ENCODE assay signal across 36 cellular contexts in the genomic region with DNA sequence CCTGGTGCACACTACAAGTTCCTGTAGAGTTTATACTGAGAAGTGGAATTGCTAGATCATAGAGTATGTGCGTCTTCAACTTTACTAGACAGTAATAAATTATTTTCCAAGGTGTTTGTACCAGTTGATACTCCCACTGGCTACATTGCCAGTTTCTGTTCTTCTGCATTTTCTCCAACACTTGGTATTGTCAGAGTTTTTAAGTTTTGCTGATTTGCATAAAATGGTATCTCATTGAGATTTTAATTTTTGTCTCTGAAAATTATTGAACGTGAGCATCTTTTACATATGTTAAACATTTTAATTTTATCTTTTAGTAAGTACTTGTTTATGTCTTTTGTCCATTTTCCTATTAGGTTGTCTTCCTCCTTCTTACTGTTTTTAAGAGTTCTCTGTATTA.
"Had no signal": no experiment of that assay in that cellular context is flagged by ENCODE, and none has a peak within 500 bp of the region (broad histone marks: within the 10 kb centered on the region; RNA-seq: fewer than 3 reads in every experiment).

No MANE protein-coding gene starts in this region.

- H3K4me3 Mint-ChIP-seq: activated B cell treated with CpG ODN at 0.5 μM for 24 hours; activated CD4-positive, alpha-beta memory T cell treated with anti-CD3 and anti-CD28 coated beads, Interleukin-2, amount 10 ng/mL, durations not matched to agents 7 days and 5 days; activated CD4-positive, alpha-beta T cell treated with anti-CD3 and anti-CD28 coated beads, Interleukin-2, amount 10 ng/mL, durations not matched to agents 24 days and 14 days; activated CD8-positive, alpha-beta memory T cell treated with anti-CD3 and anti-CD28 coated beads, Interleukin-2, amount 10 ng/mL, durations not matched to agents 7 days and 5 days; activated CD8-positive, alpha-beta T cell treated with anti-CD3 and anti-CD28 coated beads, Interleukin-2, amount 10 ng/mL, durations not matched to agents 7 days and 5 days; activated naive CD4-positive, alpha-beta T cell treated with anti-CD3 and anti-CD28 coated beads, Interleukin-2, amount 10 ng/mL, durations not matched to agents 7 days and 5 days; activated naive CD4-positive, alpha-beta T cell treated with anti-CD3 and anti-CD28 coated beads, Interleukin-2, amount 50 U/mL, for 24 hours; activated naive CD8-positive, alpha-beta T cell; activated naive CD8-positive, alpha-beta T cell treated with anti-CD3 and anti-CD28 coated beads, Interleukin-2, amount 10 ng/mL, durations not matched to agents 7 days and 5 days; activated naive CD8-positive, alpha-beta T cell treated with anti-CD3 and anti-CD28 coated beads, Interleukin-2, amount 50 U/mL, for 24 hours; activated T-cell treated with anti-CD3 and anti-CD28 coated beads, Interleukin-2, amount 50 U/mL, for 24 hours; brain; central memory CD8-positive, alpha-beta T cell; T-helper 1 cell treated with Interleukin-12 subunit alpha and Interleukin-12 subunit beta and Interleukin-4 antibody, amounts not matched to agents 30 μg/mL and 1 μg/mL, for 36 hours; T-helper 2 cell treated with Interferon-gamma antibody and Interleukin-4, amounts not matched to agents 5 μg/mL and 100 μg/mL, for 36 hours had no signal

- H3K4me3 ChIP-seq: ascending aorta, cardiac muscle cell had no signal

- H3K27me3 Mint-ChIP-seq: activated B cell treated with CpG ODN at 0.5 μM for 24 hours; activated CD4-positive, alpha-beta memory T cell treated with anti-CD3 and anti-CD28 coated beads, Interleukin-2, amount 10 ng/mL, durations not matched to agents 7 days and 5 days; activated CD4-positive, alpha-beta T cell treated with anti-CD3 and anti-CD28 coated beads, Interleukin-2, amount 10 ng/mL, durations not matched to agents 24 days and 14 days; activated CD8-positive, alpha-beta memory T cell treated with anti-CD3 and anti-CD28 coated beads, Interleukin-2, amount 10 ng/mL, durations not matched to agents 7 days and 5 days; activated naive CD4-positive, alpha-beta T cell treated with anti-CD3 and anti-CD28 coated beads, Interleukin-2, amount 10 ng/mL, durations not matched to agents 7 days and 5 days; activated naive CD4-positive, alpha-beta T cell treated with anti-CD3 and anti-CD28 coated beads, Interleukin-2, amount 50 U/mL, for 24 hours; activated naive CD8-positive, alpha-beta T cell; activated naive CD8-positive, alpha-beta T cell treated with anti-CD3 and anti-CD28 coated beads, Interleukin-2, amount 10 ng/mL, durations not matched to agents 7 days and 5 days; activated naive CD8-positive, alpha-beta T cell treated with anti-CD3 and anti-CD28 coated beads, Interleukin-2, amount 50 U/mL, for 24 hours; activated T-cell treated with anti-CD3 and anti-CD28 coated beads, Interleukin-2, amount 50 U/mL, for 24 hours; brain; central memory CD8-positive, alpha-beta T cell had no signal

- H3K9me3 Mint-ChIP-seq: activated B cell treated with CpG ODN at 0.5 μM for 24 hours; activated CD4-positive, alpha-beta memory T cell treated with anti-CD3 and anti-CD28 coated beads, Interleukin-2, amount 10 ng/mL, durations not matched to agents 7 days and 5 days; activated CD4-positive, alpha-beta T cell treated with anti-CD3 and anti-CD28 coated beads, Interleukin-2, amount 10 ng/mL, durations not matched to agents 24 days and 14 days; activated naive CD4-positive, alpha-beta T cell treated with anti-CD3 and anti-CD28 coated beads, Interleukin-2, amount 10 ng/mL, durations not matched to agents 7 days and 5 days; activated naive CD4-positive, alpha-beta T cell treated with anti-CD3 and anti-CD28 coated beads, Interleukin-2, amount 50 U/mL, for 24 hours; activated naive CD8-positive, alpha-beta T cell treated with anti-CD3 and anti-CD28 coated beads, Interleukin-2, amount 10 ng/mL, durations not matched to agents 7 days and 5 days; activated T-cell treated with anti-CD3 and anti-CD28 coated beads, Interleukin-2, amount 50 U/mL, for 24 hours; activated T-helper 2 cell treated with anti-CD3 and anti-CD28 coated beads, Interferon-gamma antibody, Interleukin-2, Interleukin-4, amounts not matched to agents 10 μg/mL and 5 μg/mL and 100 μg/mL, durations not matched to agents 14 hours and 24 hours and 36 hours; central memory CD8-positive, alpha-beta T cell; T-helper 1 cell treated with Interleukin-12 subunit alpha and Interleukin-12 subunit beta and Interleukin-4 antibody, amounts not matched to agents 30 μg/mL and 1 μg/mL, for 36 hours; T-helper 2 cell treated with Interferon-gamma antibody and Interleukin-4, amounts not matched to agents 5 μg/mL and 100 μg/mL, for 36 hours had no signal

- DNase-seq: activated B cell treated with CpG ODN at 0.5 μM for 24 hours; activated CD4-positive, alpha-beta memory T cell treated with anti-CD3 and anti-CD28 coated beads, Interleukin-2, amount 10 ng/mL, durations not matched to agents 7 days and 5 days; activated CD4-positive, alpha-beta T cell treated with anti-CD3 and anti-CD28 coated beads for 4 hours; activated CD4-positive, alpha-beta T cell treated with anti-CD3 and anti-CD28 coated beads, Interleukin-2, amount 10 ng/mL, durations not matched to agents 24 days and 14 days; activated CD4-positive, alpha-beta T cell treated with anti-CD3 and anti-CD28 coated beads, Interleukin-2, amount 50 U/mL, for 48 hours; activated CD4-positive, CD25-positive, alpha-beta regulatory T cell treated with anti-CD3 and anti-CD28 coated beads, Interleukin-2, amount 50 U/mL, for 72 hours; activated CD8-positive, alpha-beta memory T cell treated with anti-CD3 and anti-CD28 coated beads for 24 hours; activated CD8-positive, alpha-beta memory T cell treated with anti-CD3 and anti-CD28 coated beads, Interleukin-2, amount 10 ng/mL, durations not matched to agents 7 days and 5 days; activated CD8-positive, alpha-beta memory T cell treated with anti-CD3 and anti-CD28 coated beads, Interleukin-2, amount 50 U/mL, for 48 hours; activated CD8-positive, alpha-beta T cell treated with anti-CD3 and anti-CD28 coated beads, Interleukin-2, amount 10 ng/mL, durations not matched to agents 7 days and 5 days; activated effector memory CD4-positive, alpha-beta T cell treated with Interleukin-2 at 50 U/mL for 16 hours; activated gamma-delta T cell; activated naive CD4-positive, alpha-beta T cell treated with anti-CD3 and anti-CD28 coated beads, Interleukin-2, amount 10 ng/mL, durations not matched to agents 7 days and 5 days; activated naive CD4-positive, alpha-beta T cell treated with Interleukin-2 at 50 U/mL for 16 hours; activated naive CD8-positive, alpha-beta T cell treated with anti-CD3 and anti-CD28 coated beads, Interleukin-2, amount 10 ng/mL, durations not matched to agents 7 days and 5 days; activated naive CD8-positive, alpha-beta T cell treated with anti-CD3 and anti-CD28 coated beads, Interleukin-2, amount 50 U/mL, for 24 hours; activated T-cell treated with anti-CD3 and anti-CD28 coated beads, Interleukin-2, amount 50 U/mL, for 24 hours; activated T-cell treated with anti-CD3 and anti-CD28 coated beads, Interleukin-2, amount 50 U/mL, for 48 hours; amygdala; anterior cingulate cortex; caudate nucleus; cerebellar nuclear complex; T-helper 2 cell; T-helper 9 cell had no signal

- H3K36me3 ChIP-seq: ascending aorta, cardiac muscle cell had no signal

- H3K4me1 ChIP-seq: ascending aorta had no signal

- H3K9me3 ChIP-seq: ascending aorta had no signal

- FAIRE-seq: bronchial epithelial cell, TTC549 had no signal

- H3K27me3 ChIP-seq: ascending aorta, cardiac muscle cell had no signal

- H3K27ac Mint-ChIP-seq: activated B cell treated with CpG ODN at 0.5 μM for 24 hours; activated CD4-positive, alpha-beta memory T cell treated with anti-CD3 and anti-CD28 coated beads, Interleukin-2, amount 10 ng/mL, durations not matched to agents 7 days and 5 days; activated CD4-positive, alpha-beta T cell treated with anti-CD3 and anti-CD28 coated beads, Interleukin-2, amount 10 ng/mL, durations not matched to agents 24 days and 14 days; activated CD8-positive, alpha-beta memory T cell treated with anti-CD3 and anti-CD28 coated beads, Interleukin-2, amount 10 ng/mL, durations not matched to agents 7 days and 5 days; activated CD8-positive, alpha-beta T cell treated with anti-CD3 and anti-CD28 coated beads, Interleukin-2, amount 10 ng/mL, durations not matched to agents 7 days and 5 days; activated naive CD4-positive, alpha-beta T cell treated with anti-CD3 and anti-CD28 coated beads, Interleukin-2, amount 10 ng/mL, durations not matched to agents 7 days and 5 days; activated naive CD4-positive, alpha-beta T cell treated with anti-CD3 and anti-CD28 coated beads, Interleukin-2, amount 50 U/mL, for 24 hours; activated naive CD8-positive, alpha-beta T cell; activated naive CD8-positive, alpha-beta T cell treated with anti-CD3 and anti-CD28 coated beads, Interleukin-2, amount 10 ng/mL, durations not matched to agents 7 days and 5 days; activated naive CD8-positive, alpha-beta T cell treated with anti-CD3 and anti-CD28 coated beads, Interleukin-2, amount 50 U/mL, for 24 hours; activated T-cell treated with anti-CD3 and anti-CD28 coated beads, Interleukin-2, amount 50 U/mL, for 24 hours; activated T-helper 2 cell treated with anti-CD3 and anti-CD28 coated beads, Interferon-gamma antibody, Interleukin-2, Interleukin-4, amounts not matched to agents 10 μg/mL and 5 μg/mL and 100 μg/mL, durations not matched to agents 14 hours and 24 hours and 36 hours; brain; T-helper 1 cell treated with Interleukin-12 subunit alpha and Interleukin-12 subunit beta and Interleukin-4 antibody, amounts not matched to agents 30 μg/mL and 1 μg/mL, for 36 hours; T-helper 2 cell treated with Interferon-gamma antibody and Interleukin-4, amounts not matched to agents 5 μg/mL and 100 μg/mL, for 36 hours had no signal

- H3K27ac ChIP-seq: ascending aorta, cardiac muscle cell, VCaP had no signal

- ATAC-seq: activated CD8-positive, alpha-beta memory T cell treated with anti-CD3 and anti-CD28 coated beads, Interleukin-2, amount 10 ng/mL, durations not matched to agents 7 days and 5 days; activated CD8-positive, alpha-beta T cell treated with anti-CD3 and anti-CD28 coated beads, Interleukin-2, amount 10 ng/mL, durations not matched to agents 7 days and 5 days; activated naive CD8-positive, alpha-beta T cell treated with anti-CD3 and anti-CD28 coated beads, Interleukin-2, amount 50 U/mL, for 24 hours had no signal
